In the genomic region with DNA sequence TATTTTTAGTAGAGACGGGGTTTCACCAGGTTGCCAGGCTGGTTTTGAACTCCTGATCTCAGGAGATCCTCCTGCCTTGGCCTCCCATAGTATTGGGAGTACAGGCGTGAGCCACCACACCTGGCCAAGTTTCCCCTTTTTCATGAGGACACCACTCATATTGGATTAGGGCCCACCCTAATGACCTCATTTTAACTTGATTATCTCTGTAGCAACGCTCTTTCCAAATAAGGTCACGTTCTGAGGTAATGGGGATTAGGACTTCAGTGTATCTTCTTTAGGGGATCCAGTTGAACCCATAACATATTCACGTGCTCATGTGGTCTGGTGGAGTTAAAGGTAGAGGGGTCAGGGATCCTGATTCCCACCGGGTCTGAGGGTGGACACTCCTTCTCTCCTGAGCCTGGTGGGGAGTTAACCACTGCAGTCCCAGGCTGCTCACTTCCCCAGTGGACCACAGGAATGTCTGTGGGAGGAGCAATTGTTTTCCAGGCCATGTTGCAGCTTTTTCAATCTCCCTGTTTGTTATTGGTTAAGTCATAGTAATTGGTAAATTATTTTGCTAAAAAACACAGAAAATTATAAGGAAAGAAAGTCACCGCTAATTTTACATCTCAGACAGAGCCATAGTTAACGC, we compare ENCODE assay signal across 15 cellular contexts.
DNase-seq lines count a peak whose midpoint lies in the region; ATAC-seq and TF ChIP-seq lines count a peak whose summit lies in the region.
"Had no signal": no experiment of that assay in that cellular context is flagged by ENCODE, and none has a peak within 500 bp of the region (broad histone marks: within the 10 kb centered on the region; RNA-seq: fewer than 3 reads in every experiment).

No MANE protein-coding gene starts in this region.

- H3K27ac ChIP-seq in heart right ventricle: peak overlapping the region in 6 of 10 donors; percentile 6 to 78 (median 72)
- H3K27ac ChIP-seq: A549 had no signal

- WGBS in heart right ventricle, 2 donors: 74% methylated on average over 8 of the region's 8 CpGs

- no peak for DNase-seq in heart right ventricle
- DNase-seq in Right ventricle myocardium superior: no peak
- DNase-seq in amniotic epithelial cell (ENCODE audit: low read depth): peak; percentile 91
- DNase-seq in kidney tubule cell (ENCODE audit: low spot score): peak; percentile 35
- DNase-seq in NCI-H146 (lab: John Stamatoyannopoulos, UW): no peak
- no peak for DNase-seq in stimulated activated CD4-positive, alpha-beta T cell treated with anti-CD3 and anti-CD28 coated beads, Interleukin-2, amount 100 ng/mL, for 24 hours
- no peak for DNase-seq in inferior parietal cortex (ENCODE audit: extremely low spot score)
- DNase-seq: activated CD8-positive, alpha-beta T cell treated with anti-CD3 and anti-CD28 coated beads, Interleukin-2, amount 10 ng/mL, durations not matched to agents 7 days and 5 days; activated naive CD4-positive, alpha-beta T cell treated with anti-CD3 and anti-CD28 coated beads for 36 hours; DMS53; midbrain; NCI-H2029 had no signal

- H3K27me3 ChIP-seq in heart right ventricle: no peaks in the 10 kb centered on the region
- H3K27me3 ChIP-seq: gastroesophageal sphincter had no signal

- no peak for ATAC-seq in heart right ventricle
- no peak for ATAC-seq in Right ventricle myocardium superior (ENCODE audit: poor library complexity)
- no peak for ATAC-seq in GM18870 (IDR thresholded peaks at IDR 0.05; ENCODE audit: unreplicated experiment)
- ATAC-seq: A549; activated CD8-positive, alpha-beta T cell treated with anti-CD3 and anti-CD28 coated beads, Interleukin-2, amount 10 ng/mL, durations not matched to agents 7 days and 5 days; gastroesophageal sphincter had no signal

- peaks cover 0 to 4% (median 0%) of the 10 kb centered on the region in 11 donors for H3K9me3 ChIP-seq in heart right ventricle
- H3K9me3 ChIP-seq: A549, gastroesophageal sphincter had no signal

- H3K4me3 ChIP-seq in heart right ventricle: no peak overlapping the region
- H3K4me3 ChIP-seq: A549, gastroesophageal sphincter had no signal

- peaks cover 0 to 12% (median 0%) of the 10 kb centered on the region in 9 donors for H3K36me3 ChIP-seq in heart right ventricle

- no peak for TF ChIP-seq CTCF in heart right ventricle (IDR thresholded peaks at IDR 0.05)

- intact Hi-C loops in heart right ventricle (cut with DNase I) (loop anchor here in 3 of 10 donors (5.0 kb wide), 2 partner anchors 56 to 84 kb away; no protein-coding TSS in a partner anchor), Right ventricle myocardium superior (cut with DNase I) (no loop called here)

- peaks cover 25 to 85% (median 57%) of the 10 kb centered on the region in 9 donors for H3K4me1 ChIP-seq in heart right ventricle

Comparison
In these comparisons a context has a peak if more than half of its experiments do, and no peak if none do; other contexts are left out.
1. DNase-seq: peak in amniotic epithelial cell (single experiment) and kidney tubule cell (single experiment); none in heart right ventricle (0 of 2), Right ventricle myocardium superior (single experiment), NCI-H146 (single experiment), stimulated activated CD4-positive, alpha-beta T cell treated with anti-CD3 and anti-CD28 coated beads, Interleukin-2, amount 100 ng/mL, for 24 hours (0 of 2) and inferior parietal cortex (single experiment).